8 cellular contexts compared by ENCODE assay signal in the genomic region with DNA sequence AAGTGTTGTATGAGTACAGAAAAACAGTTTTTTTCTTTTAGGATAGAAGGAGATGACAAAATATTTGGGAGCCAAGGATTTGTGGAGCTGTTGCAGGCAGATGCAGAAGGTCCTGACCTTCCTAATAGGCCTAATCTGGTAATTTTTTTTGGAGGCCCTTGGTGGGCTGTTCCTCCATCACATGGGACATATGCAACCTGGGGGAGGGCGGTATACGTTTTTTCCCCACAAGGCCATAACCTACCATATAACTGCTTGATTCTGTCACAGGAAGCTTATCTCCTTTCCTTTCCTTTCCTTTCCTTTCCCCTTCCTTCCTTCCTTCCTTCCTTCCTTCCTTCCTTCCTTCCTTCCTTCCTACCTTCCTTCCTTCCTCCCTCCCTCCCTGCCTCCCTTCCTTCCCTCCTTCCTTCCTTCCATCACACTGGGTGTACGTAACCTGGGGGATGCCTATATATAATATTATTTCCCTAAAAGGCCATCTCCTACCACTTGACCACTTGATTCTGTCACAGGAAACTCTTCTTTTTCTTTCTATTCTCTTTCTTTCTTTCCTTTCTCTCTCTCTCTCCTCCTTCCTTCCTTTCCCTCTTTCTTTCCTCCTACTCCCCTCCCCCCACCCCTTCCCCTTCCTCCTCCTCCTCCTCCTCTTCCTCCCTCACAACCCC.
"Had no signal": no experiment of that assay in that cellular context is flagged by ENCODE, and none has a peak within 500 bp of the region (broad histone marks: within the 10 kb centered on the region; RNA-seq: fewer than 3 reads in every experiment).

No MANE protein-coding gene starts in this region.

- H3K4me3 ChIP-seq: GM12878 had no signal

- FAIRE-seq: G401.6, GM12878, GM12891, GM12892, GM18507, GM19239 had no signal

- DNase-seq: GDM1, GF-D8 had no signal

- ATAC-seq: GM12878 had no signal
